Comparison of ENCODE assay signal across 1 cellular context in the genomic region with DNA sequence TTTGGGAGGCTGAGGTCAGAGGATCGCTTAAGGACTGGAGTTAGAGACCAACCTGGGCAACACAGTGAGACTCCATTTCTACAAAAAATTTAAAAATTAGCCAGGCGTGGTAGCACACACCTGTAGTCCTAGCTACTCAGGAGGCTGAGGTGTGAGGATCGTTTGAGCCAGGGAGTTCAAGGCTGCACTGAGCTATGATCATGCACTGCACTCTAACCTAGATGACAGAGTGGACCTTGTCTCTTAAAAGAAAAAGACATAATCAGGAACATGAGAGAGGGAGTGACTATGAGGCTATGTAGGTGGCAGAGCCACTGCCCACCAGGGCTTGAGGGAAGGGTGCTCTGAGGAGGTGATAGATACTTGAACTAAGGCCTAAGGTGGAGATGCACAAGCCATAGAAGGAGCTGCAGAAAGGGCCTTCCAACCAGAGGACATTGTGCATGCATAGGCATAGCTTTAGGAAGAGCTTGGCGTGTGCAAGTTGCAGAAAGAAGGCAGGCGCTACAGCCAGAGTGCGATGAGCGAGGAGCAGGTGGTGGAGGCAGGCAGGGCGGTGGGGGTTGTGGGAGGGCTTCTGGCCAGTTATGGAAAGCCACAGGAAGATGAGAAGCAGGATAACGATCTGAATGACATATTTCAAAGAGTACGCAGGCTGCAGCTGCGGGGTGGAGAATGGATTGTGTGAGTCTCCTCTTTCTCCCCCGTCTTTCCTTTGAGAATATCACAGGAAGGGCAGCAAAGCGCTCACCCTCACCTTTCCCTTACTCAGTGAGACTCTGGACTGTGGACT.
TF ChIP-seq lines count a peak whose summit lies in the region.

No MANE protein-coding gene starts in this region.

TF ChIP-seq in IMR-90, 13 proteins besides CTCF, POLR2A, EP300 and RAD21 (continued from another document):
- TF ChIP-seq MXI1 (IDR thresholded peaks at IDR 0.05; ENCODE audit: borderline replicate concordance, low read depth, low read length), result no peak
- no peak for TF ChIP-seq MAFK (IDR thresholded peaks at IDR 0.05; ENCODE audit: low read depth, low read length)
- no peak for TF ChIP-seq SMC3 (IDR thresholded peaks at IDR 0.05; ENCODE audit: low read depth, low read length)
- TF ChIP-seq RFX5 (IDR thresholded peaks at IDR 0.05; ENCODE audit: low read depth, low read length), result no peak
- TF ChIP-seq MAZ (IDR thresholded peaks at IDR 0.05; ENCODE audit: borderline replicate concordance, low read depth, low read length), result no peak
